ENCODE assay signal across 8 cellular contexts in genomic region chr2:26184555-26185303, GRCh38. TPM values are rescaled to one million over a fixed set of nuclear protein-coding genes. Genes with fewer than 3 reads are reported as not detected.
A peak's percentile ranks its signal among the peaks of the same experiment; 100 is the strongest.
DNase-seq lines count a peak whose midpoint lies in the region; ATAC-seq lines count a peak whose summit lies in the region.

No MANE protein-coding gene starts in this region.

- no peak overlapping the region for H3K27ac ChIP-seq in right cardiac atrium (ENCODE audit: low read length)

- H3K4me3 ChIP-seq in right cardiac atrium (ENCODE audit: low read length) (peak overlapping the region; percentile 68), skeletal muscle cell (ENCODE audit: low read depth, low read length) (peak overlapping the region; percentile 62)

- intact Hi-C loops in right cardiac atrium (cut with DNase I): no loop called here

- H3K36me3 Mint-ChIP-seq in activated naive CD8-positive, alpha-beta T cell: peaks cover 2% of the 10 kb centered on the region

- H3K27me3 ChIP-seq in right cardiac atrium (ENCODE audit: control insufficient read depth, insufficient read depth): no peaks in the 10 kb centered on the region

- under 1% methylated on average over 114 of the region's 114 CpGs for WGBS in right cardiac atrium

- H3K27me3 Mint-ChIP-seq in activated naive CD8-positive, alpha-beta T cell: peaks cover 14% of the 10 kb centered on the region

- no peaks in the 10 kb centered on the region for H3K9me3 ChIP-seq in right cardiac atrium (ENCODE audit: control insufficient read depth, low read length)

- H3K27ac Mint-ChIP-seq in activated naive CD8-positive, alpha-beta T cell: no peak overlapping the region

- no peaks in the 10 kb centered on the region for H3K9me3 Mint-ChIP-seq in activated naive CD8-positive, alpha-beta T cell (ENCODE audit: low read depth)

- peak overlapping the region; percentile 79 for H3K4me3 Mint-ChIP-seq in activated naive CD8-positive, alpha-beta T cell

- ATAC-seq in GM18517 (IDR thresholded peaks at IDR 0.05; ENCODE audit: unreplicated experiment) (peak; percentile 79), HG03066 (IDR thresholded peaks at IDR 0.05; ENCODE audit: low read depth, unreplicated experiment) (peak; percentile 73), right cardiac atrium (peak; percentile 85 to 90), HG02884 (IDR thresholded peaks at IDR 0.05; ENCODE audit: unreplicated experiment) (no peak)

- DNase-seq in RPMI8226 (peak; percentile 88), right cardiac atrium (peak; percentile 91 to 97 (median 96)), skeletal muscle cell (ENCODE audit: low read depth) (peak; percentile 47), DMS 273 (lab: John Stamatoyannopoulos, UW; ENCODE audit: unreplicated experiment) (no peak)

- H3K4me1 Mint-ChIP-seq in activated naive CD8-positive, alpha-beta T cell (ENCODE audit: low read depth): peaks cover 13% of the 10 kb centered on the region

- peaks cover 2% of the 10 kb centered on the region for H3K4me1 ChIP-seq in right cardiac atrium (ENCODE audit: control insufficient read depth, insufficient read depth, low read length)

RNA-seq across cellular contexts. Expression of gene GAREM2, which starts 11.8 kb away (rescaled TPM):
- total RNA-seq in right cardiac atrium: 1 to 10 TPM; 2.7 to 6.9 (median 4.4) TPM
- polyA plus RNA-seq in right cardiac atrium: 1.9 TPM

RNA-seq across cellular contexts. Expression of gene HADHA, which starts 59.7 kb away (rescaled TPM):
- 100 to 1,000 TPM; 329 to 410 (median 375) TPM for total RNA-seq in right cardiac atrium
- 307 TPM for polyA plus RNA-seq in right cardiac atrium
